9 cellular contexts compared by ENCODE assay signal in the genomic region with DNA sequence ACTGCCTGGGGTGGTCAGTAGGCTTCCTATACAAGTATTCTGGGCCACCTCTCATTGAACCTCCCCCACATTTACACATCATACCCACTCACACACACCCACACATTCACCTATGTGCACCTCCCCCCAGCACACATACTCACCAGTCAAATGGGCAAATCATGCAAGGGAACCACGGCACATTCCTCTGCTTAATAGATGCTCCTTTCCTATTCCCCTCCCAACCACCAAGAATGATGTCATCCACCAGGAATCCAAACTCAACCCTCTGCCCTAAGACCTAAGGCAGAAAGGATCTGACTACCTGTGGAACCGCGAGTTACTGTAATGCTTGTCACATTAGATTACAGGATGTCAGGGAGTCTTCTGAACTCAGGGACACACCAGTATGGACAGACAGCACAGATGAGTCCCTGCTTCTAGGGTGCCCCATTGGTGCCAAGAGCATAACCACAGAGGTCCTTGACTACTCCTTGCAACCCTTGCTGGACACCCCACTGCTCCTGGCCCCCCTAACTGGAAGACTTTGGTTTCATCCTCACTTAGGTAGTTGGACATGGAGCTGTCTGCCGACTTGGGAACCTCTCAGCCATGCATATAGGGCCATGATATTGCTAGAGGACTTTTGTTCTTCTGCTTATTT. TPM values are rescaled to one million over a fixed set of nuclear protein-coding genes. Genes with fewer than 3 reads are reported as not detected.
DNase-seq lines count a peak whose midpoint lies in the region; ATAC-seq and TF ChIP-seq lines count a peak whose summit lies in the region.
"Had no signal": no experiment of that assay in that cellular context is flagged by ENCODE, and none has a peak within 500 bp of the region (broad histone marks: within the 10 kb centered on the region; RNA-seq: fewer than 3 reads in every experiment).

No MANE protein-coding gene starts in this region.

- H3K4me1 ChIP-seq in GM23338 (ENCODE audit: insufficient read depth) (no peaks in the 10 kb centered on the region), osteoblast (ENCODE audit: insufficient read depth, low read length) (peaks cover 9% of the 10 kb centered on the region)
- H3K4me1 ChIP-seq in CD8-positive, alpha-beta memory T cell (ENCODE audit: insufficient read depth, low read length) = no peaks in the 10 kb centered on the region
- no peaks in the 10 kb centered on the region for H3K4me1 ChIP-seq in effector memory CD4-positive, alpha-beta T cell (ENCODE audit: control insufficient read depth, insufficient read depth, low read length, poor library complexity, severe bottlenecking)

- H3K4me2 ChIP-seq in GM23338 (no peak overlapping the region), osteoblast (ENCODE audit: insufficient read depth, low read length) (peak overlapping the region; percentile 28)

- CTCF ChIA-PET in RWPE1 (lab: Yijun Ruan, JAX) = interaction anchor here (0.6 kb wide), 1 partner anchor 107 kb away, joined by 3 read pairs; no protein-coding TSS in a partner anchor
- CTCF ChIA-PET in activated CD4-positive, alpha-beta memory T cell treated with anti-CD3 and anti-CD28 coated beads for 36 hours (lab: Charles Lee) = interaction anchor here (0.7 kb wide), 1 partner anchor 91 kb away, joined by 3 read pairs; no protein-coding TSS in a partner anchor
- CTCF ChIA-PET in CD8-positive, alpha-beta memory T cell (lab: Charles Lee) = interaction anchor here (1.7 kb wide), 1 partner anchor 23 kb away, joined by 3 read pairs; no protein-coding TSS in a partner anchor

- no peak for TF ChIP-seq CTCF in GM23338 (conservative IDR thresholded peaks at IDR 0.05; ENCODE audit: low read depth in 2 of 2)
- no peak for TF ChIP-seq CTCF in RWPE1 (conservative IDR thresholded peaks at IDR 0.05; ENCODE audit: low read depth)
- TF ChIP-seq CTCF in epithelial cell of proximal tubule (conservative IDR thresholded peaks at IDR 0.05; ENCODE audit: low read depth, low read length) = no peak
- TF ChIP-seq CTCF in osteoblast (IDR thresholded peaks at IDR 0.05; ENCODE audit: extremely low read depth, low read depth, low read length) = no peak

- H3K79me2 ChIP-seq in GM23338 (replicated peaks; ENCODE audit: insufficient read depth) (no peaks in the 10 kb centered on the region), osteoblast (ENCODE audit: insufficient read depth, low read length) (no peaks in the 10 kb centered on the region)

- H3K36me3 Mint-ChIP-seq in GM23338 (ENCODE audit: low read depth) = no peaks in the 10 kb centered on the region
- H3K36me3 Mint-ChIP-seq in activated CD4-positive, alpha-beta memory T cell treated with anti-CD3 and anti-CD28 coated beads for 36 hours = no peaks in the 10 kb centered on the region
- H3K36me3 Mint-ChIP-seq in CD8-positive, alpha-beta memory T cell = no peaks in the 10 kb centered on the region

- no peak overlapping the region for H3K4me3 Mint-ChIP-seq in GM23338
- no peak overlapping the region for H3K4me3 Mint-ChIP-seq in activated CD4-positive, alpha-beta memory T cell treated with anti-CD3 and anti-CD28 coated beads for 36 hours
- no peak overlapping the region for H3K4me3 Mint-ChIP-seq in CD8-positive, alpha-beta memory T cell

- intact Hi-C loops in activated CD4-positive, alpha-beta memory T cell treated with anti-CD3 and anti-CD28 coated beads for 36 hours (cut with micrococcal nuclease) = no loop called here

- H2AFZ ChIP-seq in GM23338 (no peak overlapping the region), osteoblast (ENCODE audit: low read length) (no peak overlapping the region)

- peaks cover 5% of the 10 kb centered on the region for H3K27me3 Mint-ChIP-seq in GM23338 (ENCODE audit: insufficient read depth, low read depth, poor library complexity)
- no peaks in the 10 kb centered on the region for H3K27me3 Mint-ChIP-seq in activated CD4-positive, alpha-beta memory T cell treated with anti-CD3 and anti-CD28 coated beads for 36 hours
- peaks cover 0 to 1% of the 10 kb centered on the region in 2 donors for H3K27me3 Mint-ChIP-seq in CD8-positive, alpha-beta memory T cell

- H3K36me3 ChIP-seq in GM23338 (ENCODE audit: insufficient read depth) = no peaks in the 10 kb centered on the region
- no peaks in the 10 kb centered on the region for H3K36me3 ChIP-seq in osteoblast (ENCODE audit: insufficient read depth, low read length)
- no peaks in the 10 kb centered on the region for H3K36me3 ChIP-seq in CD8-positive, alpha-beta memory T cell (ENCODE audit: insufficient read depth, low read length)
- no peaks in the 10 kb centered on the region for H3K36me3 ChIP-seq in effector memory CD4-positive, alpha-beta T cell (ENCODE audit: control insufficient read depth, insufficient read depth, low read length)

- peaks cover 10% of the 10 kb centered on the region; the same call in 2 of the 3 replicates for H3K4me1 Mint-ChIP-seq in GM23338
- H3K4me1 Mint-ChIP-seq in activated CD4-positive, alpha-beta memory T cell treated with anti-CD3 and anti-CD28 coated beads for 36 hours (ENCODE audit: low read depth) = peaks cover 15% of the 10 kb centered on the region
- H3K4me1 Mint-ChIP-seq in CD8-positive, alpha-beta memory T cell = peaks cover 0 to 5% (median 4%) of the 10 kb centered on the region in 3 donors

- H3K9me2 ChIP-seq in GM23338 (ENCODE audit: insufficient read depth) = peaks cover 4% of the 10 kb centered on the region; the same call in 1 of the 2 replicates

- H3K9me3 ChIP-seq in osteoblast (ENCODE audit: low read depth, low read length) = no peaks in the 10 kb centered on the region
- H3K9me3 ChIP-seq in CD8-positive, alpha-beta memory T cell (ENCODE audit: low read length) = no peaks in the 10 kb centered on the region
- H3K9me3 ChIP-seq in effector memory CD4-positive, alpha-beta T cell (ENCODE audit: control insufficient read depth, low read length) = no peaks in the 10 kb centered on the region

- H3K4me3 ChIP-seq in GM23338 (no peak overlapping the region), epithelial cell of proximal tubule (ENCODE audit: low read depth, low read length) (no peak overlapping the region), osteoblast (ENCODE audit: insufficient read depth, low read length) (no peak overlapping the region)
- no peak overlapping the region for H3K4me3 ChIP-seq in CD8-positive, alpha-beta memory T cell (ENCODE audit: low read length)
- H3K4me3 ChIP-seq in effector memory CD4-positive, alpha-beta T cell (ENCODE audit: insufficient read depth, low read depth, low read length, poor library complexity, severe bottlenecking) = no peak overlapping the region

- POLR2A ChIA-PET in RWPE1 (lab: Yijun Ruan, JAX; ENCODE audit: low non-redundant PET) = no interaction called here
- POLR2A ChIA-PET in activated CD4-positive, alpha-beta memory T cell treated with anti-CD3 and anti-CD28 coated beads for 36 hours (lab: Charles Lee) = no interaction called here
- POLR2A ChIA-PET in CD8-positive, alpha-beta memory T cell (lab: Charles Lee) = no interaction called here

- H3K27ac ChIP-seq in GM23338 (ENCODE audit: low read depth) = no peak overlapping the region
- H3K27ac ChIP-seq in RWPE1 = peak overlapping the region; percentile 46
- no peak overlapping the region for H3K27ac ChIP-seq in osteoblast (ENCODE audit: low read depth, low read length)
- no peak overlapping the region for H3K27ac ChIP-seq in CD8-positive, alpha-beta memory T cell (ENCODE audit: low read depth, low read length)
- no peak overlapping the region for H3K27ac ChIP-seq in effector memory CD4-positive, alpha-beta T cell (ENCODE audit: insufficient read depth, low read length, poor library complexity, severe bottlenecking)

- DNase-seq in GM23338 (ENCODE audit: low spot score) (peak; percentile 46), RWPE1 (ENCODE audit: low spot score) (peak; percentile 96), epithelial cell of proximal tubule (ENCODE audit: low read depth) (peak; percentile 84), osteoblast (ENCODE audit: insufficient read length, low spot score, missing footprints) (no peak), NCI-H526 (lab: John Stamatoyannopoulos, UW) (no peak)
- no peak for DNase-seq in activated CD4-positive, alpha-beta memory T cell treated with anti-CD3 and anti-CD28 coated beads for 36 hours
- no peak for DNase-seq in CD8-positive, alpha-beta memory T cell
- DNase-seq in effector memory CD4-positive, alpha-beta T cell = no peak
- DNase-seq: MM.1S had no signal

- peak; percentile 71 for ATAC-seq in GM23338

- H3K9me3 Mint-ChIP-seq in GM23338 = no peaks in the 10 kb centered on the region
- no peaks in the 10 kb centered on the region for H3K9me3 Mint-ChIP-seq in activated CD4-positive, alpha-beta memory T cell treated with anti-CD3 and anti-CD28 coated beads for 36 hours
- H3K9me3 Mint-ChIP-seq in CD8-positive, alpha-beta memory T cell = no peaks in the 10 kb centered on the region

- H4K20me1 ChIP-seq in GM23338 (replicated peaks; ENCODE audit: insufficient read depth) = no peaks in the 10 kb centered on the region
- no peaks in the 10 kb centered on the region for H4K20me1 ChIP-seq in osteoblast (ENCODE audit: insufficient read depth, low read length)

- H3K27me3 ChIP-seq in GM23338 (ENCODE audit: insufficient read depth) (no peaks in the 10 kb centered on the region), osteoblast (ENCODE audit: insufficient read depth, low read length) (no peaks in the 10 kb centered on the region)
- H3K27me3 ChIP-seq in CD8-positive, alpha-beta memory T cell (ENCODE audit: insufficient read depth, low read length, poor library complexity, severe bottlenecking) = no peaks in the 10 kb centered on the region
- H3K27me3 ChIP-seq in effector memory CD4-positive, alpha-beta T cell (replicated peaks; ENCODE audit: control insufficient read depth, insufficient read depth, low read length, poor library complexity, severe bottlenecking) = no peaks in the 10 kb centered on the region

- no peak overlapping the region for H3K27ac Mint-ChIP-seq in GM23338
- H3K27ac Mint-ChIP-seq in activated CD4-positive, alpha-beta memory T cell treated with anti-CD3 and anti-CD28 coated beads for 36 hours = no peak overlapping the region
- no peak overlapping the region for H3K27ac Mint-ChIP-seq in CD8-positive, alpha-beta memory T cell

- no peaks in the 10 kb centered on the region for H3F3A ChIP-seq in GM23338 (replicated peaks; ENCODE audit: low read depth)

RNA-seq across cellular contexts. Expression of a gene that starts 21.5 kb away (rescaled TPM):
- total RNA-seq in GM23338 (2014; rRNA removed; shearing (Covaris generic)) = 67.5 and 73.9 TPM in 2 replicates
- polyA plus RNA-seq in GM23338 (2016; fragmentation: Nextera tagmentation; extraction: Ambion mirVana) = 15.5 and 18.7 TPM in 2 replicates
- total RNA-seq in epithelial cell of proximal tubule (96.3 and 97.0 TPM in 2 replicates), osteoblast (53.2 and 56.6 TPM in 2 replicates)
- 100 to 1,000 TPM; 128 to 129 TPM for total RNA-seq in activated CD4-positive, alpha-beta memory T cell treated with anti-CD3 and anti-CD28 coated beads for 36 hours
- total RNA-seq in CD8-positive, alpha-beta memory T cell = 100 to 1,000 TPM; 136 to 147 TPM
- 80.8 TPM for polyA plus RNA-seq in CD8-positive, alpha-beta memory T cell

Comparison
In these comparisons a context has a peak if more than half of its experiments do, and no peak if none do; other contexts are left out.
1. DNase-seq: peak in GM23338 (single experiment), RWPE1 (single experiment) and epithelial cell of proximal tubule (single experiment); none in osteoblast (single experiment), activated CD4-positive, alpha-beta memory T cell treated with anti-CD3 and anti-CD28 coated beads for 36 hours (single experiment), CD8-positive, alpha-beta memory T cell (0 of 5), effector memory CD4-positive, alpha-beta T cell (0 of 3) and NCI-H526 (0 of 2).